1 cellular context compared by ENCODE assay signal in the genomic region with DNA sequence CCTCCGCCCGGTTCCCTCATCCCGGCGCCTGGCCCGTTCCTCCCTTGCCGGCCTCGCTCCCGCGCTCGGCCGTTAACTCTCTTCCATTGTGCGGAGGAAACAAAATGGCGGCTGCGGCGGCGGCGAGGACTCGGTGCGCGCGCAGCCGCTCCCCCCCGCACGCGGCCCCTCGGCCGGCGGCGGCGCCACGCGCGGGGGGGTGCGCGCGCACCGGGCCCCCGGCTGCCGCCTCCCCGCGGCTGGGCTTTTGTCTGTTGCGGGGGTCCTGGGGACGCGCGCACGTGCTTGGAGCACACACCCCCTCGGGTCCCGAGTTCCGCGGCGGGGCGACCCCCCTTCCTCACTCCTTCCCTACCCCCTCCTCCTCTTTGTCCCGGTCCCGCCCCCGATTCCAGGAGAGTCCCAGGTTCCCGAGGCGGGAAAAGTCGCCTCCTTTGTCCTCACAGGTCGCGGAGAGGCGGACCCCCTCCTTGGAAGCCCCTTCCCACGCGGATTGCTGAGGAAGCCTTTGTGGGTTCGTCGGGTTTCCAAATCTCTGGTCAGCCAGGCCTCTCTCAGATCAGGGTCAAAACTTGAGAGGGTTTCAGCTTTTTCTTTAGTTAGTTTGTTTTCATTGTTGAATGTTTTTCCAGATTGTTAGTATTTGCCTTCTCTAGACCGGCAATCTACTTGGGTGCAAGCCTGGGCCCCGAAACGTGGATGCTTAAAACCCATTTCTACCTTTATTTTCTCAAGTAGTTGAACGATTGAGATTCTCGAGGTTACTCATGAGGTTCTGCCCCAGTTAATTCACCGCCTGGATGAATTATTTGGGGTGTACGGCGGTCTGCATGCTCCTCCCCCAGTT.
A peak's percentile ranks its signal among the peaks of the same experiment; 100 is the strongest.
TF ChIP-seq lines count a peak whose summit lies in the region.

No MANE protein-coding gene starts in this region.

TF ChIP-seq in endothelial cell of umbilical vein, 7 proteins besides CTCF, POLR2A, EP300 and RAD21:
- TF ChIP-seq FOS (IDR thresholded peaks at IDR 0.05; ENCODE audit: borderline replicate concordance, insufficient read depth, low read length) (no peak), JUN (IDR thresholded peaks at IDR 0.05; ENCODE audit: borderline replicate concordance, insufficient read depth, insufficient read length, low read depth) (no peak), EZH2 (IDR thresholded peaks at IDR 0.05; ENCODE audit: borderline replicate concordance, low read depth, low read length, severe bottlenecking) (no peak), GATA2 (IDR thresholded peaks at IDR 0.05; ENCODE audit: insufficient read depth, insufficient read length, low read depth, low read length) (no peak), POLR2AphosphoS5 (IDR thresholded peaks at IDR 0.05; ENCODE audit: insufficient read depth, low read depth, low read length) (peak; percentile 54), MYC (IDR thresholded peaks at IDR 0.05; ENCODE audit: low read depth, low read length) (no peak), MAX (IDR thresholded peaks at IDR 0.05; ENCODE audit: insufficient read depth, insufficient read length) (peak; percentile 4)
